In the genomic region with DNA sequence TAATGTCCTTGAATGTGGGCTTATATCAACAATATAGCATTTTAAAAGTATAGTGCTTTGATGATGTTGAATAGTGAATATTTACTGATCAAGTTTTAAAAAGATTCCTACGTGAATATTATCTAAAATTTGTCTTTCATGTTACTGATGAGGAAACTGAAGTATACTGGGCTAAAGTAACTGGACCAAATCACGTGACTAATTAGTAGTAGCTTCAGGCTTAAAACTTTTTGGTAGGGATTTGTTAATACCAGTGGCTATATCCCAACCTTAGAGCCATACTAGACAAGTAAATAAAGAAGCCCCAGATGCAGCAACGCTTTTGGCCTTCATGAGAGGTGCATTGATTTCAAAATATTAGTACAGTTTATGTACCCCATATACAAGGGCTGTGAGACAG, we compare ENCODE assay signal across 40 cellular contexts.
"Had no signal": no experiment of that assay in that cellular context is flagged by ENCODE, and none has a peak within 500 bp of the region (broad histone marks: within the 10 kb centered on the region; RNA-seq: fewer than 3 reads in every experiment).

No MANE protein-coding gene starts in this region.

- H3K4me1 ChIP-seq: adrenal gland, ascending aorta, body of pancreas, breast epithelium had no signal

- ATAC-seq: activated naive CD4-positive, alpha-beta T cell treated with anti-CD3 and anti-CD28 coated beads, Interleukin-2, amount 50 U/mL, for 72 hours; activated naive CD8-positive, alpha-beta T cell treated with anti-CD3 and anti-CD28 coated beads, Interleukin-2, amount 50 U/mL, for 24 hours; activated T-cell treated with anti-CD3 and anti-CD28 coated beads, Interleukin-2, amount 50 U/mL, for 4 hours; activated T-cell treated with anti-CD3 and anti-CD28 coated beads, Interleukin-2, amount 50 U/mL, for 72 hours; activated T-helper 17 cell treated with anti-CD3 and anti-CD28 coated beads, Interleukin-2, amount 50 U/mL, for 72 hours; body of pancreas had no signal

- H3K27me3 ChIP-seq: adrenal gland, ascending aorta, body of pancreas, brain microvascular endothelial cell, breast epithelium, cardiac muscle cell had no signal

- FAIRE-seq: astrocyte, bronchial epithelial cell had no signal

- H3K4me1 Mint-ChIP-seq: activated naive CD4-positive, alpha-beta T cell treated with anti-CD3 and anti-CD28 coated beads, Interleukin-2, amount 10 ng/mL, durations not matched to agents 7 days and 5 days; activated naive CD4-positive, alpha-beta T cell treated with anti-CD3 and anti-CD28 coated beads, Interleukin-2, amount 50 U/mL, for 24 hours; activated naive CD8-positive, alpha-beta T cell treated with anti-CD3 and anti-CD28 coated beads for 36 hours; activated naive CD8-positive, alpha-beta T cell treated with anti-CD3 and anti-CD28 coated beads, Interleukin-2, amount 10 ng/mL, durations not matched to agents 7 days and 5 days; activated naive CD8-positive, alpha-beta T cell treated with anti-CD3 and anti-CD28 coated beads, Interleukin-2, amount 50 U/mL, for 24 hours; activated T-helper 17 cell treated with anti-CD3 and anti-CD28 coated beads, Interleukin-2, amount 50 U/mL, for 72 hours; brain; central memory CD8-positive, alpha-beta T cell had no signal

- H3K4me3 Mint-ChIP-seq: activated naive CD4-positive, alpha-beta T cell treated with anti-CD3 and anti-CD28 coated beads for 36 hours; activated naive CD4-positive, alpha-beta T cell treated with anti-CD3 and anti-CD28 coated beads, Interleukin-2, amount 10 ng/mL, durations not matched to agents 7 days and 5 days; activated naive CD4-positive, alpha-beta T cell treated with anti-CD3 and anti-CD28 coated beads, Interleukin-2, amount 50 U/mL, for 24 hours; activated naive CD8-positive, alpha-beta T cell; activated naive CD8-positive, alpha-beta T cell treated with anti-CD3 and anti-CD28 coated beads for 36 hours; activated naive CD8-positive, alpha-beta T cell treated with anti-CD3 and anti-CD28 coated beads, Interleukin-2, amount 10 ng/mL, durations not matched to agents 7 days and 5 days; activated naive CD8-positive, alpha-beta T cell treated with anti-CD3 and anti-CD28 coated beads, Interleukin-2, amount 50 U/mL, for 24 hours; activated T-cell treated with anti-CD3 and anti-CD28 coated beads, Interleukin-2, amount 50 U/mL, for 24 hours; activated T-cell treated with anti-CD3 and anti-CD28 coated beads, Interleukin-2, amount 50 U/mL, for 4 hours; activated T-cell treated with anti-CD3 and anti-CD28 coated beads, Interleukin-2, amount 50 U/mL, for 72 hours; activated T-helper 1 cell treated with anti-CD3 and anti-CD28 coated beads, Interleukin-12 subunit alpha, Interleukin-12 subunit beta, Interleukin-2, Interleukin-4 antibody, amounts not matched to agents 30 ng/mL and 10 ng/mL and 1 ng/mL, durations not matched to agents 14 hours and 24 hours and 36 hours; activated T-helper 17 cell treated with anti-CD3 and anti-CD28 coated beads, Interleukin-2, amount 50 U/mL, for 72 hours; brain; central memory CD8-positive, alpha-beta T cell had no signal

- H3K27ac Mint-ChIP-seq: activated naive CD4-positive, alpha-beta T cell treated with anti-CD3 and anti-CD28 coated beads for 36 hours; activated naive CD4-positive, alpha-beta T cell treated with anti-CD3 and anti-CD28 coated beads, Interleukin-2, amount 10 ng/mL, durations not matched to agents 7 days and 5 days; activated naive CD4-positive, alpha-beta T cell treated with anti-CD3 and anti-CD28 coated beads, Interleukin-2, amount 50 U/mL, for 24 hours; activated naive CD4-positive, alpha-beta T cell treated with anti-CD3 and anti-CD28 coated beads, Interleukin-2, amount 50 U/mL, for 72 hours; activated naive CD8-positive, alpha-beta T cell; activated naive CD8-positive, alpha-beta T cell treated with anti-CD3 and anti-CD28 coated beads for 36 hours; activated naive CD8-positive, alpha-beta T cell treated with anti-CD3 and anti-CD28 coated beads, Interleukin-2, amount 10 ng/mL, durations not matched to agents 7 days and 5 days; activated naive CD8-positive, alpha-beta T cell treated with anti-CD3 and anti-CD28 coated beads, Interleukin-2, amount 50 U/mL, for 24 hours; activated T-cell treated with anti-CD3 and anti-CD28 coated beads, Interleukin-2, amount 50 U/mL, for 24 hours; activated T-cell treated with anti-CD3 and anti-CD28 coated beads, Interleukin-2, amount 50 U/mL, for 72 hours; activated T-helper 1 cell treated with anti-CD3 and anti-CD28 coated beads, Interleukin-12 subunit alpha, Interleukin-12 subunit beta, Interleukin-2, Interleukin-4 antibody, amounts not matched to agents 30 ng/mL and 10 ng/mL and 1 ng/mL, durations not matched to agents 14 hours and 24 hours and 36 hours; activated T-helper 17 cell treated with anti-CD3 and anti-CD28 coated beads, Interleukin-2, amount 50 U/mL, for 72 hours; activated T-helper 2 cell treated with anti-CD3 and anti-CD28 coated beads, Interferon-gamma antibody, Interleukin-2, Interleukin-4, amounts not matched to agents 10 μg/mL and 5 μg/mL and 100 μg/mL, durations not matched to agents 14 hours and 24 hours and 36 hours; brain had no signal

- H3K27ac ChIP-seq: adrenal gland, ascending aorta, body of pancreas, brain microvascular endothelial cell, breast epithelium, cardiac muscle cell had no signal

- H3K36me3 Mint-ChIP-seq: activated naive CD4-positive, alpha-beta T cell treated with anti-CD3 and anti-CD28 coated beads, Interleukin-2, amount 10 ng/mL, durations not matched to agents 7 days and 5 days; activated naive CD4-positive, alpha-beta T cell treated with anti-CD3 and anti-CD28 coated beads, Interleukin-2, amount 50 U/mL, for 24 hours; activated naive CD4-positive, alpha-beta T cell treated with anti-CD3 and anti-CD28 coated beads, Interleukin-2, amount 50 U/mL, for 72 hours; activated naive CD8-positive, alpha-beta T cell; activated naive CD8-positive, alpha-beta T cell treated with anti-CD3 and anti-CD28 coated beads for 36 hours; activated naive CD8-positive, alpha-beta T cell treated with anti-CD3 and anti-CD28 coated beads, Interleukin-2, amount 10 ng/mL, durations not matched to agents 7 days and 5 days; brain had no signal

- H3K27me3 Mint-ChIP-seq: activated naive CD4-positive, alpha-beta T cell treated with anti-CD3 and anti-CD28 coated beads, Interleukin-2, amount 10 ng/mL, durations not matched to agents 7 days and 5 days; activated naive CD4-positive, alpha-beta T cell treated with anti-CD3 and anti-CD28 coated beads, Interleukin-2, amount 50 U/mL, for 24 hours; activated naive CD8-positive, alpha-beta T cell; activated naive CD8-positive, alpha-beta T cell treated with anti-CD3 and anti-CD28 coated beads, Interleukin-2, amount 10 ng/mL, durations not matched to agents 7 days and 5 days; activated naive CD8-positive, alpha-beta T cell treated with anti-CD3 and anti-CD28 coated beads, Interleukin-2, amount 50 U/mL, for 24 hours; activated T-cell treated with anti-CD3 and anti-CD28 coated beads, Interleukin-2, amount 50 U/mL, for 24 hours; activated T-helper 17 cell treated with anti-CD3 and anti-CD28 coated beads, Interleukin-2, amount 50 U/mL, for 72 hours; central memory CD8-positive, alpha-beta T cell had no signal

- H3K4me3 ChIP-seq: adrenal gland, ascending aorta, body of pancreas, breast epithelium, cardiac muscle cell had no signal

- H3K36me3 ChIP-seq: adrenal gland, brain microvascular endothelial cell, breast epithelium, cardiac muscle cell had no signal

- DNase-seq: activated effector memory CD4-positive, alpha-beta T cell treated with anti-CD3 and anti-CD28 coated beads, Interleukin-2, amount 50 U/mL, for 16 hours; activated effector memory CD4-positive, alpha-beta T cell treated with Interleukin-2 at 50 U/mL for 16 hours; activated gamma-delta T cell; activated gamma-delta T cell treated with Interleukin-2 at 50 U/mL for 16 hours; activated naive CD4-positive, alpha-beta T cell; activated naive CD4-positive, alpha-beta T cell treated with anti-CD3 and anti-CD28 coated beads for 36 hours; activated naive CD4-positive, alpha-beta T cell treated with anti-CD3 and anti-CD28 coated beads, Interleukin-2, amount 10 ng/mL, durations not matched to agents 7 days and 5 days; activated naive CD4-positive, alpha-beta T cell treated with anti-CD3 and anti-CD28 coated beads, Interleukin-2, amount 50 U/mL, for 16 hours; activated naive CD4-positive, alpha-beta T cell treated with Interleukin-2 at 50 U/mL for 16 hours; activated naive CD8-positive, alpha-beta T cell treated with anti-CD3 and anti-CD28 coated beads for 36 hours; activated naive CD8-positive, alpha-beta T cell treated with anti-CD3 and anti-CD28 coated beads, Interleukin-2, amount 10 ng/mL, durations not matched to agents 7 days and 5 days; activated naive CD8-positive, alpha-beta T cell treated with anti-CD3 and anti-CD28 coated beads, Interleukin-2, amount 50 U/mL, for 24 hours; activated T-cell treated with anti-CD3 and anti-CD28 coated beads, Interleukin-2, amount 50 U/mL, for 1 hour; activated T-cell treated with anti-CD3 and anti-CD28 coated beads, Interleukin-2, amount 50 U/mL, for 24 hours; activated T-cell treated with anti-CD3 and anti-CD28 coated beads, Interleukin-2, amount 50 U/mL, for 4 hours; activated T-cell treated with anti-CD3 and anti-CD28 coated beads, Interleukin-2, amount 50 U/mL, for 48 hours; activated T-cell treated with anti-CD3 and anti-CD28 coated beads, Interleukin-2, amount 50 U/mL, for 72 hours; adrenal gland; amniotic stem cell; amygdala; anterior cingulate cortex; aorta; body of pancreas; brain microvascular endothelial cell; caudate nucleus; central memory CD4-positive, alpha-beta T cell; cerebellar nuclear complex had no signal

- H3K9me3 Mint-ChIP-seq: activated naive CD4-positive, alpha-beta T cell treated with anti-CD3 and anti-CD28 coated beads, Interleukin-2, amount 50 U/mL, for 24 hours had no signal

- H3K9me3 ChIP-seq: adrenal gland, ascending aorta, body of pancreas had no signal
